In genomic region chr11:12221136-12221535, GRCh38 we compare ENCODE assay signal across 13 cellular contexts.
DNase-seq lines count a peak whose midpoint lies in the region; ATAC-seq and TF ChIP-seq lines count a peak whose summit lies in the region.
"Had no signal": no experiment of that assay in that cellular context is flagged by ENCODE, and none has a peak within 500 bp of the region (broad histone marks: within the 10 kb centered on the region; RNA-seq: fewer than 3 reads in every experiment).

No MANE protein-coding gene starts in this region.

- POLR2A ChIA-PET in CD4-positive, alpha-beta T cell (lab: Charles Lee) = interaction anchor here (2.4 kb wide), 1 partner anchor 25 kb away, joined by 9 read pairs; no protein-coding TSS in a partner anchor

- H3K27ac Mint-ChIP-seq in CD4-positive, alpha-beta T cell = peak overlapping the region; percentile 92
- H3K27ac Mint-ChIP-seq in progenitor cell of endocrine pancreas = peak overlapping the region; percentile 28

- CTCF ChIA-PET in CD4-positive, alpha-beta T cell (lab: Charles Lee) = interaction anchor here (0.7 to 1.2 kb wide), 2 partner anchors 15 to 16 kb away, joined by 3 read pairs; no protein-coding TSS in a partner anchor

- no peaks in the 10 kb centered on the region for H3K9me3 Mint-ChIP-seq in CD4-positive, alpha-beta T cell
- H3K9me3 Mint-ChIP-seq in progenitor cell of endocrine pancreas (ENCODE audit: low read depth) = no peaks in the 10 kb centered on the region

- H3K4me3 ChIP-seq in coronary artery = no peak overlapping the region
- no peak overlapping the region for H3K4me3 ChIP-seq in psoas muscle
- H3K4me3 ChIP-seq: skin epidermis had no signal

- H3K4me1 Mint-ChIP-seq in CD4-positive, alpha-beta T cell (ENCODE audit: low read depth) = peaks cover 57% of the 10 kb centered on the region
- H3K4me1 Mint-ChIP-seq in progenitor cell of endocrine pancreas (ENCODE audit: low read depth) = peaks cover 50% of the 10 kb centered on the region

- ATAC-seq in CD4-positive, alpha-beta T cell (ENCODE audit: poor library complexity) = no peak
- no peak for ATAC-seq in GM21360 (IDR thresholded peaks at IDR 0.05; ENCODE audit: unreplicated experiment)
- no peak for ATAC-seq in HG03095 (IDR thresholded peaks at IDR 0.05; ENCODE audit: unreplicated experiment)
- no peak for ATAC-seq in psoas muscle
- ATAC-seq: Panc1 had no signal

- no peaks in the 10 kb centered on the region for H3K27me3 Mint-ChIP-seq in CD4-positive, alpha-beta T cell
- no peaks in the 10 kb centered on the region for H3K27me3 Mint-ChIP-seq in progenitor cell of endocrine pancreas

- no peaks in the 10 kb centered on the region for H3K27me3 ChIP-seq in CD4-positive, alpha-beta T cell (ENCODE audit: control insufficient read depth, insufficient read depth, low read length)
- no peaks in the 10 kb centered on the region for H3K27me3 ChIP-seq in psoas muscle (ENCODE audit: insufficient read depth in 3 of 3, low read length in 2 of 3)

- peaks cover 0 to 7% of the 10 kb centered on the region in 2 donors for H3K36me3 ChIP-seq in psoas muscle (ENCODE audit: insufficient read depth in 1 of 2, low read depth in 1 of 2)

- H3K4me1 ChIP-seq in psoas muscle = peaks cover 30% of the 10 kb centered on the region

- no peak overlapping the region for H3K27ac ChIP-seq in CD4-positive, alpha-beta T cell (ENCODE audit: low read depth, low read length)
- H3K27ac ChIP-seq in coronary artery = peak overlapping the region; percentile 54 to 90
- no peak overlapping the region for H3K27ac ChIP-seq in psoas muscle

- TF ChIP-seq CTCF in CD4-positive, alpha-beta T cell (IDR thresholded peaks at IDR 0.05) = no peak
- TF ChIP-seq CTCF in coronary artery (IDR thresholded peaks at IDR 0.05) (no peak), progenitor cell of endocrine pancreas (IDR thresholded peaks at IDR 0.05; ENCODE audit: unreplicated experiment) (no peak), psoas muscle (IDR thresholded peaks at IDR 0.05) (no peak)

- DNase-seq in CD4-positive, alpha-beta T cell = no peak
- DNase-seq in NCI-H82 treated with DMSO at 0.1 percent for 48 hours (lab: John Stamatoyannopoulos, UW; ENCODE audit: unreplicated experiment) = peak; percentile 87
- DNase-seq in coronary artery (ENCODE audit: low spot score) = no peak
- DNase-seq in progenitor cell of endocrine pancreas (ENCODE audit: low spot score, unreplicated experiment) = no peak
- no peak for DNase-seq in psoas muscle
- DNase-seq in HK-2 (ENCODE audit: unreplicated experiment) = no peak
- DNase-seq: AML-193; NCI-H2029; stimulated activated naive CD4-positive, alpha-beta T cell had no signal

- H3K9me3 ChIP-seq in CD4-positive, alpha-beta T cell (ENCODE audit: control insufficient read depth, low read length) = no peaks in the 10 kb centered on the region
- H3K9me3 ChIP-seq in psoas muscle = no peaks in the 10 kb centered on the region

- H3K4me3 Mint-ChIP-seq in CD4-positive, alpha-beta T cell = no peak overlapping the region
- no peak overlapping the region for H3K4me3 Mint-ChIP-seq in progenitor cell of endocrine pancreas (ENCODE audit: low read depth)

- H3K36me3 Mint-ChIP-seq in CD4-positive, alpha-beta T cell (ENCODE audit: low read depth) = peaks cover 29% of the 10 kb centered on the region
- H3K36me3 Mint-ChIP-seq in progenitor cell of endocrine pancreas (ENCODE audit: insufficient read depth) = no peaks in the 10 kb centered on the region

- 76 to 90% (median 81%) methylated on average over 6 of the region's 6 CpGs for WGBS in psoas muscle, 3 donors

- intact Hi-C loops in CD4-positive, alpha-beta T cell (cut with DNase I, micrococcal nuclease) = no loop called here
- intact Hi-C loops in psoas muscle (cut with DNase I) = no loop called here

Comparison
In these comparisons a context has a peak if more than half of its experiments do, and no peak if none do; other contexts are left out.
1. H3K27ac ChIP-seq: peak in coronary artery (2 of 2); none in CD4-positive, alpha-beta T cell (single experiment) and psoas muscle (single experiment).